3 cellular contexts compared by ENCODE assay signal in the genomic region with DNA sequence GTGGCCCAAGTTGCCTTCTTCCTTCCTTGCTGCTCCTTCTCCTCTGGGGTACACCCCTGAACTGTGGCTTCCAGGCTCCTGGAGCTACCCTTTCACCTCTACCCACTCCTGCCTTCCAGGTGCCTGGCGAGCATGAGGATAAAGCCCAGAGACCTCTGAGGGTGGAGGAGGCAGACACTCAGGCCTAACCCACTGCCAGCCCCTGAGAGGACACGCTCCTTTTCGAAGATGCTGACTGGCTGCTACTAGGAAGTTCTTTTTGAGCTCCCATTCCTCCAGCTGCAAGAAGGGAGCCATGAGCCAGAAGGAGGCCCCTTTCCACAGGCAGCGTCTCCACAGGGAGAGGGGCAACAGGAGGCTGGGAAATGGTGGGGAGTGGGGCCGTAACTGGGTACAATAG.
TF ChIP-seq lines count a peak whose summit lies in the region.

No MANE protein-coding gene starts in this region.

TF ChIP-seq in SK-N-SH, 30 proteins besides CTCF, POLR2A, EP300 and RAD21:
- no peak for TF ChIP-seq NFIC (IDR thresholded peaks at IDR 0.05; ENCODE audit: borderline replicate concordance)
- no peak for TF ChIP-seq JUND (IDR thresholded peaks at IDR 0.05)
- no peak for TF ChIP-seq FOSL2 (IDR thresholded peaks at IDR 0.05; ENCODE audit: borderline replicate concordance, low read depth)
- TF ChIP-seq YY1 (IDR thresholded peaks at IDR 0.05; ENCODE audit: low read depth), result no peak

TF ChIP-seq in SK-N-SH treated with all-trans-retinoic acid at 6 μM for 48 hours, 23 proteins besides CTCF, POLR2A, EP300 and RAD21:
- TF ChIP-seq TOX (CRISPR knock-in tag; IDR thresholded peaks at IDR 0.05; ENCODE audit: borderline replicate concordance) (no peak), CSDC2 (CRISPR knock-in tag; IDR thresholded peaks at IDR 0.05) (no peak), PPARA (CRISPR knock-in tag; IDR thresholded peaks at IDR 0.05; ENCODE audit: borderline replicate concordance) (no peak), ZFP3 (CRISPR knock-in tag; IDR thresholded peaks at IDR 0.05) (no peak), ZNF565 (CRISPR knock-in tag; conservative IDR thresholded peaks at IDR 0.05; ENCODE audit: low read depth) (no peak), ESRRG (CRISPR knock-in tag; IDR thresholded peaks at IDR 0.05) (no peak), ZC3H10 (CRISPR knock-in tag; IDR thresholded peaks at IDR 0.05) (no peak), ZNF8 (CRISPR knock-in tag; IDR thresholded peaks at IDR 0.05) (no peak), ZFP30 (CRISPR knock-in tag; IDR thresholded peaks at IDR 0.05) (no peak), TCF4 (CRISPR knock-in tag; IDR thresholded peaks at IDR 0.05; ENCODE audit: borderline replicate concordance) (no peak), SNAI2 (CRISPR knock-in tag; IDR thresholded peaks at IDR 0.05) (no peak), ISL1 (CRISPR knock-in tag; IDR thresholded peaks at IDR 0.05) (no peak)
- TF ChIP-seq, protein P1, sequence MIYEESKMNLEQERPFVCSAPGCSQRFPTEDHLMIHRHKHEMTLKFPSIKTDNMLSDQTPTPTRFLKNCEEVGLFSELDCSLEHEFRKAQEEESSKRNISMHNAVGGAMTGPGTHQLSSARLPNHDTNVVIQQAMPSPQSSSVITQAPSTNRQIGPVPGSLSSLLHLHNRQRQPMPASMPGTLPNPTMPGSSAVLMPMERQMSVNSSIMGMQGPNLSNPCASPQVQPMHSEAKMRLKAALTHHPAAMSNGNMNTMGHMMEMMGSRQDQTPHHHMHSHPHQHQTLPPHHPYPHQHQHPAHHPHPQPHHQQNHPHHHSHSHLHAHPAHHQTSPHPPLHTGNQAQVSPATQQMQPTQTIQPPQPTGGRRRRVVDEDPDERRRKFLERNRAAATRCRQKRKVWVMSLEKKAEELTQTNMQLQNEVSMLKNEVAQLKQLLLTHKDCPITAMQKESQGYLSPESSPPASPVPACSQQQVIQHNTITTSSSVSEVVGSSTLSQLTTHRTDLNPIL (CRISPR knock-in tag; IDR thresholded peaks at IDR 0.05; ENCODE audit: low read depth), result no peak
- TF ChIP-seq, protein P2, sequence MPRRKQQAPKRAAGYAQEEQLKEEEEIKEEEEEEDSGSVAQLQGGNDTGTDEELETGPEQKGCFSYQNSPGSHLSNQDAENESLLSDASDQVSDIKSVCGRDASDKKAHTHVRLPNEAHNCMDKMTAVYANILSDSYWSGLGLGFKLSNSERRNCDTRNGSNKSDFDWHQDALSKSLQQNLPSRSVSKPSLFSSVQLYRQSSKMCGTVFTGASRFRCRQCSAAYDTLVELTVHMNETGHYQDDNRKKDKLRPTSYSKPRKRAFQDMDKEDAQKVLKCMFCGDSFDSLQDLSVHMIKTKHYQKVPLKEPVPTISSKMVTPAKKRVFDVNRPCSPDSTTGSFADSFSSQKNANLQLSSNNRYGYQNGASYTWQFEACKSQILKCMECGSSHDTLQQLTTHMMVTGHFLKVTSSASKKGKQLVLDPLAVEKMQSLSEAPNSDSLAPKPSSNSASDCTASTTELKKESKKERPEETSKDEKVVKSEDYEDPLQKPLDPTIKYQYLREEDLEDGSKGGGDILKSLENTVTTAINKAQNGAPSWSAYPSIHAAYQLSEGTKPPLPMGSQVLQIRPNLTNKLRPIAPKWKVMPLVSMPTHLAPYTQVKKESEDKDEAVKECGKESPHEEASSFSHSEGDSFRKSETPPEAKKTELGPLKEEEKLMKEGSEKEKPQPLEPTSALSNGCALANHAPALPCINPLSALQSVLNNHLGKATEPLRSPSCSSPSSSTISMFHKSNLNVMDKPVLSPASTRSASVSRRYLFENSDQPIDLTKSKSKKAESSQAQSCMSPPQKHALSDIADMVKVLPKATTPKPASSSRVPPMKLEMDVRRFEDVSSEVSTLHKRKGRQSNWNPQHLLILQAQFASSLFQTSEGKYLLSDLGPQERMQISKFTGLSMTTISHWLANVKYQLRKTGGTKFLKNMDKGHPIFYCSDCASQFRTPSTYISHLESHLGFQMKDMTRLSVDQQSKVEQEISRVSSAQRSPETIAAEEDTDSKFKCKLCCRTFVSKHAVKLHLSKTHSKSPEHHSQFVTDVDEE (CRISPR knock-in tag; IDR thresholded peaks at IDR 0.05), result no peak
- TF ChIP-seq, protein P3, sequence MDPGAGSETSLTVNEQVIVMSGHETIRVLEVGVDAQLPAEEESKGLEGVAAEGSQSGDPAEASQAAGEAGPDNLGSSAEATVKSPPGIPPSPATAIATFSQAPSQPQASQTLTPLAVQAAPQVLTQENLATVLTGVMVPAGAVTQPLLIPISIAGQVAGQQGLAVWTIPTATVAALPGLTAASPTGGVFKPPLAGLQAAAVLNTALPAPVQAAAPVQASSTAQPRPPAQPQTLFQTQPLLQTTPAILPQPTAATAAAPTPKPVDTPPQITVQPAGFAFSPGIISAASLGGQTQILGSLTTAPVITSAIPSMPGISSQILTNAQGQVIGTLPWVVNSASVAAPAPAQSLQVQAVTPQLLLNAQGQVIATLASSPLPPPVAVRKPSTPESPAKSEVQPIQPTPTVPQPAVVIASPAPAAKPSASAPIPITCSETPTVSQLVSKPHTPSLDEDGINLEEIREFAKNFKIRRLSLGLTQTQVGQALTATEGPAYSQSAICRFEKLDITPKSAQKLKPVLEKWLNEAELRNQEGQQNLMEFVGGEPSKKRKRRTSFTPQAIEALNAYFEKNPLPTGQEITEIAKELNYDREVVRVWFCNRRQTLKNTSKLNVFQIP (CRISPR knock-in tag; IDR thresholded peaks at IDR 0.05; ENCODE audit: borderline replicate concordance, low read depth), result no peak

TF ChIP-seq in IMR-90, 13 proteins besides CTCF, POLR2A, EP300 and RAD21:
- TF ChIP-seq MXI1 (IDR thresholded peaks at IDR 0.05; ENCODE audit: borderline replicate concordance, low read depth, low read length) (no peak), FOS (IDR thresholded peaks at IDR 0.05; ENCODE audit: low read depth, low read length) (no peak), RCOR1 (IDR thresholded peaks at IDR 0.05; ENCODE audit: insufficient replicate concordance, low read length) (no peak), NFE2L2 (IDR thresholded peaks at IDR 0.05; ENCODE audit: low read depth, low read length) (no peak), MAFK (IDR thresholded peaks at IDR 0.05; ENCODE audit: low read depth, low read length) (no peak), BHLHE40 (IDR thresholded peaks at IDR 0.05; ENCODE audit: low read depth, low read length) (no peak), RFX5 (IDR thresholded peaks at IDR 0.05; ENCODE audit: low read depth, low read length) (no peak), ELK1 (IDR thresholded peaks at IDR 0.05; ENCODE audit: borderline replicate concordance, low read depth, low read length) (no peak), CEBPB (IDR thresholded peaks at IDR 0.05; ENCODE audit: low read depth, low read length) (no peak), CHD1 (IDR thresholded peaks at IDR 0.05; ENCODE audit: low read depth, low read length) (no peak), MAZ (IDR thresholded peaks at IDR 0.05; ENCODE audit: borderline replicate concordance, low read depth, low read length) (no peak), SMC3 (IDR thresholded peaks at IDR 0.05; ENCODE audit: low read depth, low read length) (no peak)
- TF ChIP-seq, protein P4, sequence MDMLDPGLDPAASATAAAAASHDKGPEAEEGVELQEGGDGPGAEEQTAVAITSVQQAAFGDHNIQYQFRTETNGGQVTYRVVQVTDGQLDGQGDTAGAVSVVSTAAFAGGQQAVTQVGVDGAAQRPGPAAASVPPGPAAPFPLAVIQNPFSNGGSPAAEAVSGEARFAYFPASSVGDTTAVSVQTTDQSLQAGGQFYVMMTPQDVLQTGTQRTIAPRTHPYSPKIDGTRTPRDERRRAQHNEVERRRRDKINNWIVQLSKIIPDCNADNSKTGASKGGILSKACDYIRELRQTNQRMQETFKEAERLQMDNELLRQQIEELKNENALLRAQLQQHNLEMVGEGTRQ (IDR thresholded peaks at IDR 0.05; ENCODE audit: low read depth, low read length), result no peak
